ENCODE assay signal across 16 cellular contexts in genomic region chr2:20562540-20563225, GRCh38.
DNase-seq lines count a peak whose midpoint lies in the region; ATAC-seq and TF ChIP-seq lines count a peak whose summit lies in the region.
"Had no signal": no experiment of that assay in that cellular context is flagged by ENCODE, and none has a peak within 500 bp of the region (broad histone marks: within the 10 kb centered on the region; RNA-seq: fewer than 3 reads in every experiment).

No MANE protein-coding gene starts in this region.

- DNase-seq in left ventricle myocardium superior (no peak), Right ventricle myocardium inferior (ENCODE audit: missing footprints) (no peak), foreskin fibroblast (no peak), upper lobe of right lung (peak; percentile 37)
- DNase-seq in activated naive CD4-positive, alpha-beta T cell (lab: John Stamatoyannopoulos, UW), result no peak
- no peak for DNase-seq in effector CD4-positive, alpha-beta T cell
- DNase-seq in activated naive CD8-positive, alpha-beta T cell treated with anti-CD3 and anti-CD28 coated beads, Interleukin-2, amount 50 U/mL, for 24 hours, result no peak
- DNase-seq: activated CD4-positive, alpha-beta T cell treated with anti-CD3 and anti-CD28 coated beads for 4 hours; DMS153; NCI-H187 treated with DMSO at 0.1 percent for 48 hours; stimulated activated CD4-positive, alpha-beta T cell treated with anti-CD3 and anti-CD28 coated beads, Interleukin-4, amount 100 ng/mL, for 1 hour; stimulated activated naive CD4-positive, alpha-beta T cell; T-cell had no signal

- no peak overlapping the region for H3K27ac Mint-ChIP-seq in activated naive CD8-positive, alpha-beta T cell treated with anti-CD3 and anti-CD28 coated beads, Interleukin-2, amount 50 U/mL, for 24 hours
- H3K27ac Mint-ChIP-seq: activated T-helper 2 cell treated with anti-CD3 and anti-CD28 coated beads, Interferon-gamma antibody, Interleukin-2, Interleukin-4, amounts not matched to agents 10 μg/mL and 5 μg/mL and 100 μg/mL, durations not matched to agents 14 hours and 24 hours and 36 hours; T-cell had no signal

- H3K27ac ChIP-seq in upper lobe of right lung, result no peak overlapping the region
- H3K27ac ChIP-seq: breast epithelium had no signal

- H3K36me3 ChIP-seq in upper lobe of right lung, result no peaks in the 10 kb centered on the region
- H3K36me3 ChIP-seq: breast epithelium had no signal

- H3K4me1 ChIP-seq in upper lobe of right lung, result no peaks in the 10 kb centered on the region
- H3K4me1 ChIP-seq: breast epithelium had no signal

- peak; percentile 3 for TF ChIP-seq CTCF in foreskin fibroblast (IDR thresholded peaks at IDR 0.05; ENCODE audit: low read depth, low read length)
- peak; percentile 18 for TF ChIP-seq CTCF in upper lobe of right lung (IDR thresholded peaks at IDR 0.05)

- H3K4me3 Mint-ChIP-seq in activated naive CD8-positive, alpha-beta T cell treated with anti-CD3 and anti-CD28 coated beads, Interleukin-2, amount 50 U/mL, for 24 hours, result no peak overlapping the region
- H3K4me3 Mint-ChIP-seq: T-cell had no signal

- intact Hi-C loops in left ventricle myocardium superior (cut with micrococcal nuclease) (no loop called here), Right ventricle myocardium inferior (cut with DNase I) (no loop called here), upper lobe of right lung (cut with DNase I) (no loop called here)

- H3K27me3 ChIP-seq in upper lobe of right lung, result no peaks in the 10 kb centered on the region
- H3K27me3 ChIP-seq: breast epithelium had no signal

- H3K4me3 ChIP-seq in foreskin fibroblast (ENCODE audit: low read depth in 1 of 2, low read length in 2 of 2) (no peak overlapping the region), upper lobe of right lung (no peak overlapping the region)
- H3K4me3 ChIP-seq: breast epithelium had no signal

- H3K36me3 Mint-ChIP-seq in activated naive CD8-positive, alpha-beta T cell treated with anti-CD3 and anti-CD28 coated beads, Interleukin-2, amount 50 U/mL, for 24 hours (ENCODE audit: low read depth), result no peaks in the 10 kb centered on the region
- H3K36me3 Mint-ChIP-seq: T-cell had no signal

- peaks cover 5% of the 10 kb centered on the region for H3K4me1 Mint-ChIP-seq in activated naive CD8-positive, alpha-beta T cell treated with anti-CD3 and anti-CD28 coated beads, Interleukin-2, amount 50 U/mL, for 24 hours
- H3K4me1 Mint-ChIP-seq: T-cell had no signal

- no peaks in the 10 kb centered on the region for H3K9me3 ChIP-seq in upper lobe of right lung
- H3K9me3 ChIP-seq: breast epithelium had no signal

- ATAC-seq in left ventricle myocardium superior (peak; percentile 23), Right ventricle myocardium inferior (no peak), SK-N-SH treated with all-trans-retinoic acid at 6 μM for 48 hours (peak; percentile 31), upper lobe of right lung (no peak)
- no peak for ATAC-seq in activated naive CD8-positive, alpha-beta T cell treated with anti-CD3 and anti-CD28 coated beads, Interleukin-2, amount 50 U/mL, for 24 hours
- ATAC-seq: T-cell had no signal

- H3K9me3 Mint-ChIP-seq in activated naive CD8-positive, alpha-beta T cell treated with anti-CD3 and anti-CD28 coated beads, Interleukin-2, amount 50 U/mL, for 24 hours, result no peaks in the 10 kb centered on the region
- H3K9me3 Mint-ChIP-seq: activated T-helper 2 cell treated with anti-CD3 and anti-CD28 coated beads, Interferon-gamma antibody, Interleukin-2, Interleukin-4, amounts not matched to agents 10 μg/mL and 5 μg/mL and 100 μg/mL, durations not matched to agents 14 hours and 24 hours and 36 hours; T-cell had no signal

- H3K27me3 Mint-ChIP-seq in activated naive CD8-positive, alpha-beta T cell treated with anti-CD3 and anti-CD28 coated beads, Interleukin-2, amount 50 U/mL, for 24 hours, result peaks cover 3% of the 10 kb centered on the region

TF ChIP-seq in SK-N-SH treated with all-trans-retinoic acid at 6 μM for 48 hours, 23 proteins besides CTCF, POLR2A, EP300 and RAD21:
- TF ChIP-seq PPARA (CRISPR knock-in tag; IDR thresholded peaks at IDR 0.05; ENCODE audit: borderline replicate concordance) (no peak), GLIS3 (CRISPR knock-in tag; IDR thresholded peaks at IDR 0.05) (no peak), ZNF8 (CRISPR knock-in tag; IDR thresholded peaks at IDR 0.05) (no peak), PATZ1 (CRISPR knock-in tag; IDR thresholded peaks at IDR 0.05; ENCODE audit: borderline replicate concordance) (no peak), CSRNP3 (CRISPR knock-in tag; IDR thresholded peaks at IDR 0.05) (no peak), RARB (CRISPR knock-in tag; IDR thresholded peaks at IDR 0.05) (no peak), TSHZ2 (CRISPR knock-in tag; IDR thresholded peaks at IDR 0.05) (no peak)

Comparison
In these comparisons a context has a peak if more than half of its experiments do, and no peak if none do; other contexts are left out.
1. ATAC-seq: peak in left ventricle myocardium superior (single experiment) and SK-N-SH treated with all-trans-retinoic acid at 6 μM for 48 hours (single experiment); none in Right ventricle myocardium inferior (single experiment), upper lobe of right lung (single experiment) and activated naive CD8-positive, alpha-beta T cell treated with anti-CD3 and anti-CD28 coated beads, Interleukin-2, amount 50 U/mL, for 24 hours (single experiment).